8 cellular contexts compared by ENCODE assay signal in the genomic region with DNA sequence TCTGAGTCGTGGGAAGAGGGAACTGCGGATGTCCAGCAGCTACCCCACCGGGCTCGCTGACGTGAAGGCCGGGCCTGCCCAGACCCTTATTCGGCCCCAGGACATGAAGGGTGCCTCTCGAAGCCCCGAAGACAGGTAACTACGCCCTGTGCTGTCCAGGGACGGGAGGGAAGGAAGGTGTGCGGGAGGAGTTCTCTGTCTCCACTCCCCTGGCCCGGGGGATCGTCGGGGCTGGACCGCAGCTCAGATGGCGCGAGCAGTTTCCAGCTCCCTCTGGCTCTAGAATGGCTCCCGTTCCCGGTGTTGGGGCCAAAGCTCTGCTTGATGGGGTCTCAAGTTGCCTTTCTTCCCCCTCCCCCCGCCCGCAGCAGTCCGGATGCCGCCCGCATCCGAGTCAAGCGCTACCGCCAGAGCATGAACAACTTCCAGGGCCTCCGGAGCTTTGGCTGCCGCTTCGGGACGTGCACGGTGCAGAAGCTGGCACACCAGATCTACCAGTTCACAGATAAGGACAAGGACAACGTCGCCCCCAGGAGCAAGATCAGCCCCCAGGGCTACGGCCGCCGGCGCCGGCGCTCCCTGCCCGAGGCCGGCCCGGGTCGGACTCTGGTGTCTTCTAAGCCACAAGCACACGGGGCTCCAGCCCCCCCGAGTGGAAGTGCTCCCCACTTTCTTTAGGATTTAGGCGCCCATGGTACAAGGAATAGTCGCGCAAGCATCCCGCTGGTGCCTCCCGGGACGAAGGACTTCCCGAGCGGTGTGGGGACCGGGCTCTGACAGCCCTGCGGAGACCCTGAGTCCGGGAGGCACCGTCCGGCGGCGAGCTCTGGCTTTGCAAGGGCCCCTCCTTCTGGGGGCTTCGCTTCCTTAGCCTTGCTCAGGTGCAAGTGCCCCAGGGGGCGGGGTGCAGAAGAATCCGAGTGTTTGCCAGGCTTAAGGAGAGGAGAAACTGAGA. TPM values are rescaled to one million over a fixed set of nuclear protein-coding genes. Genes with fewer than 3 reads are reported as not detected.
DNase-seq lines count a peak whose midpoint lies in the region; ATAC-seq, FAIRE-seq and TF ChIP-seq lines count a peak whose summit lies in the region.

No MANE protein-coding gene starts in this region.

- peak overlapping the region; percentile 97 for H3K4me2 ChIP-seq in osteoblast (ENCODE audit: insufficient read depth, low read length)

- no peak for FAIRE-seq in urothelium cell line (lab: Jason Lieb, UNC)

- H4K20me1 ChIP-seq in osteoblast (ENCODE audit: insufficient read depth, low read length): peaks cover 24% of the 10 kb centered on the region

- no peaks in the 10 kb centered on the region for H3K9me3 ChIP-seq in osteoblast (ENCODE audit: low read depth, low read length)

- peaks cover 18% of the 10 kb centered on the region for H3K36me3 ChIP-seq in osteoblast (ENCODE audit: insufficient read depth, low read length)

- H3K4me3 ChIP-seq in WI38 (ENCODE audit: low read depth, low read length): peak overlapping the region; percentile 100
- peak overlapping the region; percentile 93 for H3K4me3 ChIP-seq in osteoblast (ENCODE audit: insufficient read depth, low read length)

- H3K27ac ChIP-seq in osteoblast (ENCODE audit: low read depth, low read length): peak overlapping the region; percentile 81

- no peaks in the 10 kb centered on the region for H3K27me3 ChIP-seq in osteoblast (ENCODE audit: insufficient read depth, low read length)

- peak; percentile 67 for DNase-seq in activated effector memory CD4-positive, alpha-beta T cell treated with anti-CD3 and anti-CD28 coated beads, Interleukin-2, amount 50 U/mL, for 16 hours
- DNase-seq in activated effector memory CD4-positive, alpha-beta T cell treated with Interleukin-2 at 50 U/mL for 16 hours: no peak
- DNase-seq in fibroblast of peridontal ligament (ENCODE audit: extremely low read depth) (peak; percentile 36), osteoblast (ENCODE audit: insufficient read length, low spot score, missing footprints) (no peak), urothelium cell line (ENCODE audit: low spot score) (no peak), cortex of kidney (lab: John Stamatoyannopoulos, UW) (no peak)

- peaks cover 31% of the 10 kb centered on the region for H3K4me1 ChIP-seq in osteoblast (ENCODE audit: insufficient read depth, low read length)

- peaks cover 37% of the 10 kb centered on the region for H3K79me2 ChIP-seq in osteoblast (ENCODE audit: insufficient read depth, low read length)

- no peak for TF ChIP-seq CTCF in WI38 (IDR thresholded peaks at IDR 0.05; ENCODE audit: low read depth, low read length)
- no peak for TF ChIP-seq CTCF in osteoblast (IDR thresholded peaks at IDR 0.05; ENCODE audit: extremely low read depth, low read depth, low read length)

- H2AFZ ChIP-seq in osteoblast (ENCODE audit: low read length): no peak overlapping the region

- ATAC-seq in GM21737 (IDR thresholded peaks at IDR 0.05; ENCODE audit: unreplicated experiment): no peak

RNA-seq across cellular contexts. Expression of a gene that starts 1.4 kb away (rescaled TPM):
- total RNA-seq in osteoblast: 240 and 250 TPM in 2 replicates

RNA-seq across cellular contexts. Expression of a gene that starts 12.2 kb away (rescaled TPM):
- 61.2 and 71.0 TPM in 2 replicates for total RNA-seq in osteoblast

Comparison
In these comparisons a context has a peak if more than half of its experiments do, and no peak if none do; other contexts are left out.
1. DNase-seq: peak in activated effector memory CD4-positive, alpha-beta T cell treated with anti-CD3 and anti-CD28 coated beads, Interleukin-2, amount 50 U/mL, for 16 hours (single experiment) and fibroblast of peridontal ligament (single experiment); none in activated effector memory CD4-positive, alpha-beta T cell treated with Interleukin-2 at 50 U/mL for 16 hours (single experiment), osteoblast (single experiment), urothelium cell line (single experiment) and cortex of kidney (single experiment).